ENCODE assay signal across 1 cellular context in the genomic region with DNA sequence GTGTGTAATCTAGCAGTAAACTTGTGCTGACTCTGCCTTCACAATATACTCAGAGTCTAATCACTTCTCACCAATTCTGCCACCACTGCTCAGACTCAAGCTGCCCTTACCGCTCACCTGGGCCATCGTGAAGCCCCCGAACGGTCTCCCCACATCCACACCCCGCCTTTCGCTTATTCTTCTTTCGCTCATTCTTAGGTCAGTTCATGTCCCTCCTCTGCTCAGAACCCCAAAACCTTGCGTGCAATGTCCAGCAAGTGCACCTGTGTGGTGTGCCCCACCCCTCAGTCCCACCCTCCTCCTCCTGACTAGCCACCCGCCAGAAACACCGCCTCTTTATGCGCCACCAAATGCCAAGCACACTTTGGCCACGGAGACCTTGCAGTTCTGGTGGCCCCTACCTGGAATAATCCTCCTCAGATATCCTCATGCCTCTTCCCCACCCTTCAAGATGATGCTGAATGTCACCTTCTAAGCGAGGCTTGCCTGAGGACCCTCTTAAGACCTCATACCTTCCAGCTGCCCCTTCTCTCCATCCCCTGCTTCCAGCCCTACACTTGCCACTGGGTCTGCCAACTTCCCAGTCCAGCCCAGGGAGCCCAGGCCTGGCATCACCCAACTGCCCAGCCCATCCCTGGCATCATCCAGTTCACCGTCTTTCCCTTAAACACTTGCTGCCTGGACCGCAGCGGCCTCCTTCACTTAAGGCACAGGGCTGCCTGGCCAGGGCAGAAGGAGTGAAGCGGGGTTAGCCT.
TF ChIP-seq lines count a peak whose summit lies in the region.

No MANE protein-coding gene starts in this region.

TF ChIP-seq in H1, 55 proteins besides CTCF, POLR2A, EP300 and RAD21:
- TF ChIP-seq RBBP5 (IDR thresholded peaks at IDR 0.05; ENCODE audit: borderline replicate concordance, low read depth, low read length) (no peak), BACH1 (IDR thresholded peaks at IDR 0.05; ENCODE audit: low read length) (no peak), CEBPB (IDR thresholded peaks at IDR 0.05; ENCODE audit: low read depth, low read length) (no peak), EGR1 (IDR thresholded peaks at IDR 0.05; ENCODE audit: borderline replicate concordance, low read depth, low read length) (no peak), CHD1 (IDR thresholded peaks at IDR 0.05; ENCODE audit: low read depth, low read length) (no peak), MAFK (IDR thresholded peaks at IDR 0.05; ENCODE audit: low read depth, low read length) (no peak), TEAD4 (IDR thresholded peaks at IDR 0.05; ENCODE audit: low read depth, low read length) (no peak), JUN (IDR thresholded peaks at IDR 0.05; ENCODE audit: low read depth, low read length) (no peak), CTBP2 (IDR thresholded peaks at IDR 0.05; ENCODE audit: borderline replicate concordance, insufficient read depth, insufficient read length, low read length) (no peak), YY1 (IDR thresholded peaks at IDR 0.05; ENCODE audit: low read depth, low read length) (no peak), ASH2L (IDR thresholded peaks at IDR 0.05; ENCODE audit: low read length) (no peak), POLR2AphosphoS5 (IDR thresholded peaks at IDR 0.05; ENCODE audit: low read depth, low read length) (no peak)
- TF ChIP-seq, protein P1, sequence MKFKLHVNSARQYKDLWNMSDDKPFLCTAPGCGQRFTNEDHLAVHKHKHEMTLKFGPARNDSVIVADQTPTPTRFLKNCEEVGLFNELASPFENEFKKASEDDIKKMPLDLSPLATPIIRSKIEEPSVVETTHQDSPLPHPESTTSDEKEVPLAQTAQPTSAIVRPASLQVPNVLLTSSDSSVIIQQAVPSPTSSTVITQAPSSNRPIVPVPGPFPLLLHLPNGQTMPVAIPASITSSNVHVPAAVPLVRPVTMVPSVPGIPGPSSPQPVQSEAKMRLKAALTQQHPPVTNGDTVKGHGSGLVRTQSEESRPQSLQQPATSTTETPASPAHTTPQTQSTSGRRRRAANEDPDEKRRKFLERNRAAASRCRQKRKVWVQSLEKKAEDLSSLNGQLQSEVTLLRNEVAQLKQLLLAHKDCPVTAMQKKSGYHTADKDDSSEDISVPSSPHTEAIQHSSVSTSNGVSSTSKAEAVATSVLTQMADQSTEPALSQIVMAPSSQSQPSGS (IDR thresholded peaks at IDR 0.05; ENCODE audit: low read length), result no peak
